Comparison of ENCODE assay signal across 11 cellular contexts in the genomic region with DNA sequence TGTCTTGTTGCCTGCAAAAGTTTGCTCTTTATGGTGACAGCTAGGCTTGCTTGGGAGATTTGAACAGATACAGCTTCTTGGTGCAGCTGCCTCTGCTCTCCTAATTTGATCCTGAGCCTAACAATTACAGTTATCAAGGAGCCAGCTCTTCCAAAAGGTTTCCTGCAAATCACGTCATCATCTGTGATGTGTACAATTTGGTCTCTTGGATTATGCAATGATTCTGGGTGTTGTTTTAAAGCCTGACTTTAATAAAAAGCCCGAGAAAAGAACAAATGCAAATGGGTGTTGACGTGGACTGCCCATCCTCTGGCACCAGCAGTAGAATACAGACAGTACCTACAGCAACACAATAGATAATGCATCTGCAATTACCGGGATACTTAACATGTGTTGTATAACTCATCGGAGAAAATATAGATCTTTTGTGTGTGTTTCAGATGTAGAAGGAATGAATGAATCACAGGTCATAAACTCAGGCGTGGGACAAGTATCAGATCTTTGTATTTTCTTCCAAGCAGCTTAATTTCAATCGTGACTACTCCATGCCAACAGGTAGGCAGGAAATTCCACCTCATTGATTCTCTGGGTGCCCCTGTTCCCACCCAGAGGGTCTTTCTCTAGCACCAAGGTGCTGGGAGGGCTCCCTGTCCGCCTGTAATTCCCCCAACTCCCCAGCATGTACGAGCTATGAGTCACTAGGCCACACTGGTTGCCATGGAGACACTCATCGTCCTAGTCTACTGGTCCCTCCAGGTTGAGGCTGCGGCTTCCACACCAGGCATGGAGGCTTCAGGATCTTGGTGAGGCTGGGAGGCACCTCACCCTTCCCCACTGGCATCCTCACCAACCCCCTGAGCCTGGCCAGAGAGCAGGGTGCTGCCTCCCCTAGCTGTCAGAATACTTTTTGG.
A peak's percentile ranks its signal among the peaks of the same experiment; 100 is the strongest.
DNase-seq lines count a peak whose midpoint lies in the region; ATAC-seq, FAIRE-seq and TF ChIP-seq lines count a peak whose summit lies in the region.
"Had no signal": no experiment of that assay in that cellular context is flagged by ENCODE, and none has a peak within 500 bp of the region (broad histone marks: within the 10 kb centered on the region; RNA-seq: fewer than 3 reads in every experiment).

No MANE protein-coding gene starts in this region.

- no peak overlapping the region for H3K4me3 ChIP-seq in fibroblast of lung (replicated peaks in 1 of 4; ENCODE audit: control extremely low read depth in 1 of 4, insufficient read depth in 1 of 4, low read depth in 3 of 4, low read length in 4 of 4)

- peak; percentile 20 for DNase-seq in GM18507 (ENCODE audit: extremely low spot score, insufficient read length, low read depth)
- peak; percentile 48 for DNase-seq in HTR-8/SVneo (ENCODE audit: insufficient read length, low spot score)
- DNase-seq in fibroblast of lung (ENCODE audit: low read depth in 2 of 2) = peak; percentile 90 to 92
- DNase-seq in renal cortical epithelial cell (ENCODE audit: low read depth) = peak; percentile 19
- DNase-seq in activated CD8-positive, alpha-beta memory T cell treated with anti-CD3 and anti-CD28 coated beads, Interleukin-2, amount 50 U/mL, for 4 hours = no peak
- DNase-seq in ecto neural progenitor cell (ENCODE audit: low spot score) = no peak
- DNase-seq: HFFc6; stimulated activated CD4-positive, alpha-beta T cell treated with anti-CD3 and anti-CD28 coated beads, Interleukin-2, amount 100 ng/mL, for 24 hours had no signal

- H3K9ac ChIP-seq in fibroblast of lung (ENCODE audit: insufficient read depth, low read length) = no peak overlapping the region

- no peaks in the 10 kb centered on the region for H4K20me1 ChIP-seq in fibroblast of lung (ENCODE audit: control insufficient read depth, extremely low read depth, insufficient read depth, low read length)

- no peak overlapping the region for H2AFZ ChIP-seq in fibroblast of lung (ENCODE audit: low read length)

- H3K27ac ChIP-seq in fibroblast of lung (ENCODE audit: insufficient read depth, low read length) = peak overlapping the region; percentile 85

- H3K9me3 ChIP-seq in fibroblast of lung (ENCODE audit: control insufficient read depth, insufficient read depth, low read depth, low read length) = no peaks in the 10 kb centered on the region

- H3K27me3 ChIP-seq in fibroblast of lung (ENCODE audit: control insufficient read depth, insufficient read depth, low read length) = no peaks in the 10 kb centered on the region

- H3K36me3 ChIP-seq in fibroblast of lung (ENCODE audit: control insufficient read depth, insufficient read depth, low read length) = no peaks in the 10 kb centered on the region

- TF ChIP-seq CTCF in fibroblast of lung (conservative IDR thresholded peaks at IDR 0.05 in 1 of 2, IDR thresholded peaks at IDR 0.05 in 1 of 2; ENCODE audit: low read depth in 1 of 2, low read length in 2 of 2) = no peak

- ATAC-seq in GM21576 (IDR thresholded peaks at IDR 0.05; ENCODE audit: unreplicated experiment) (no peak), GM19324 (IDR thresholded peaks at IDR 0.05; ENCODE audit: low FRiP score, unreplicated experiment) (no peak)

- peak overlapping the region; percentile 70 for H3K4me2 ChIP-seq in fibroblast of lung (ENCODE audit: extremely low read depth, insufficient read depth, low read length)

- FAIRE-seq in GM18507 (lab: Jason Lieb, UNC) (no peak), HTR-8/SVneo (lab: Jason Lieb, UNC) (no peak)
- FAIRE-seq: endometrium had no signal

- peaks cover 6% of the 10 kb centered on the region for H3K4me1 ChIP-seq in fibroblast of lung (ENCODE audit: control insufficient read depth, extremely low read depth, insufficient read depth, low read length)

- no peaks in the 10 kb centered on the region for H3K79me2 ChIP-seq in fibroblast of lung (ENCODE audit: control insufficient read depth, insufficient read depth, low read length)

Comparison
In these comparisons a context has a peak if more than half of its experiments do, and no peak if none do; other contexts are left out.
1. DNase-seq: peak in GM18507 (single experiment), HTR-8/SVneo (single experiment), fibroblast of lung (2 of 2) and renal cortical epithelial cell (single experiment); none in activated CD8-positive, alpha-beta memory T cell treated with anti-CD3 and anti-CD28 coated beads, Interleukin-2, amount 50 U/mL, for 4 hours (single experiment) and ecto neural progenitor cell (single experiment).